In the genomic region with DNA sequence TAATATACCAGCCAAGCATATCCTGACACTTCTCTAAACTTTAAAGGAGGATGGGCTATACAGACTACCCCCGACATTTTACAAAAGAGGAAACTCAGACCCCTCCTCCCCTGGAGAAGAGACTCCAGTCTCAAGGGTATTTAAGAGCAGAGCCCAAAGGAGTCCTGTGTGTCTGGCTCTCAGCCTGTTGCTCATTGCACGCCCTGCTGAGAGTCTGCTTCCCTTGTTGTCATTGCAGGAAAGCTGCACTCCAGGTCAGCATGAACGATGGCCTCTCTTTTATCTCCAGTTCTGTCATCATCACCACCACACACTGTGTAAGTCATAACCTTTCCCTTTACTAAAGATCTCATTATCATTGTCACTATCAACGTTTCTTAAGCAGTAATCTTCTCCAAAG, we compare ENCODE assay signal across 25 cellular contexts.
"Had no signal": no experiment of that assay in that cellular context is flagged by ENCODE, and none has a peak within 500 bp of the region (broad histone marks: within the 10 kb centered on the region; RNA-seq: fewer than 3 reads in every experiment).

No MANE protein-coding gene starts in this region.

- DNase-seq: activated CD4-positive, alpha-beta memory T cell treated with anti-CD3 and anti-CD28 coated beads, Interleukin-2, amount 10 ng/mL, durations not matched to agents 7 days and 5 days; activated CD4-positive, alpha-beta T cell treated with anti-CD3 and anti-CD28 coated beads for 1 hour; activated CD4-positive, alpha-beta T cell treated with anti-CD3 and anti-CD28 coated beads for 4 hours; activated CD4-positive, alpha-beta T cell treated with anti-CD3 and anti-CD28 coated beads, Interleukin-2, amount 10 ng/mL, durations not matched to agents 7 days and 5 days; activated CD4-positive, alpha-beta T cell treated with anti-CD3 and anti-CD28 coated beads, Interleukin-2, amount 50 U/mL, for 4 hours; activated CD8-positive, alpha-beta memory T cell treated with anti-CD3 and anti-CD28 coated beads, Interleukin-2, amount 50 U/mL, for 48 hours; activated gamma-delta T cell; activated naive CD4-positive, alpha-beta T cell; activated naive CD4-positive, alpha-beta T cell treated with anti-CD3 and anti-CD28 coated beads, Interleukin-2, amount 10 ng/mL, durations not matched to agents 7 days and 5 days; activated naive CD8-positive, alpha-beta T cell treated with anti-CD3 and anti-CD28 coated beads, Interleukin-2, amount 10 ng/mL, durations not matched to agents 7 days and 5 days; activated T-cell treated with anti-CD3 and anti-CD28 coated beads for 4 hours; activated T-cell treated with anti-CD3 and anti-CD28 coated beads, Interleukin-2, amount 50 U/mL, for 24 hours; activated T-cell treated with anti-CD3 and anti-CD28 coated beads, Interleukin-2, amount 50 U/mL, for 72 hours; caudate nucleus; cortex of kidney; dermis blood vessel endothelial cell; effector CD4-positive, alpha-beta T cell; effector memory CD8-positive, alpha-beta T cell; foreskin fibroblast; head of caudate nucleus; T-helper 2 cell had no signal

- H3K27me3 Mint-ChIP-seq: brain had no signal

- H3K4me1 Mint-ChIP-seq: activated naive CD4-positive, alpha-beta T cell treated with anti-CD3 and anti-CD28 coated beads, Interleukin-2, amount 10 ng/mL, durations not matched to agents 7 days and 5 days; brain had no signal

- H3K4me3 Mint-ChIP-seq: activated CD4-positive, alpha-beta memory T cell treated with anti-CD3 and anti-CD28 coated beads, Interleukin-2, amount 10 ng/mL, durations not matched to agents 7 days and 5 days; activated CD4-positive, alpha-beta T cell treated with anti-CD3 and anti-CD28 coated beads, Interleukin-2, amount 10 ng/mL, durations not matched to agents 7 days and 5 days; activated naive CD4-positive, alpha-beta T cell treated with anti-CD3 and anti-CD28 coated beads, Interleukin-2, amount 10 ng/mL, durations not matched to agents 7 days and 5 days; activated naive CD8-positive, alpha-beta T cell treated with anti-CD3 and anti-CD28 coated beads, Interleukin-2, amount 10 ng/mL, durations not matched to agents 7 days and 5 days; activated T-cell treated with anti-CD3 and anti-CD28 coated beads, Interleukin-2, amount 50 U/mL, for 24 hours; activated T-cell treated with anti-CD3 and anti-CD28 coated beads, Interleukin-2, amount 50 U/mL, for 72 hours; brain; effector memory CD8-positive, alpha-beta T cell had no signal

- H3K27ac ChIP-seq: epithelial cell of prostate had no signal

- H3K9me3 ChIP-seq: ascending aorta had no signal

- H3K36me3 Mint-ChIP-seq: activated naive CD4-positive, alpha-beta T cell treated with anti-CD3 and anti-CD28 coated beads, Interleukin-2, amount 10 ng/mL, durations not matched to agents 7 days and 5 days; activated naive CD4-positive, alpha-beta T cell treated with anti-CD3 and anti-CD28 coated beads, Interleukin-2, amount 50 U/mL, for 72 hours; activated naive CD8-positive, alpha-beta T cell treated with anti-CD3 and anti-CD28 coated beads, Interleukin-2, amount 10 ng/mL, durations not matched to agents 7 days and 5 days had no signal

- H3K27me3 ChIP-seq: ascending aorta had no signal

- H3K4me3 ChIP-seq: ascending aorta had no signal

- ATAC-seq: activated naive CD4-positive, alpha-beta T cell treated with anti-CD3 and anti-CD28 coated beads, Interleukin-2, amount 50 U/mL, for 72 hours; activated T-cell treated with anti-CD3 and anti-CD28 coated beads, Interleukin-2, amount 50 U/mL, for 72 hours; effector memory CD8-positive, alpha-beta T cell had no signal

- H3K9me3 Mint-ChIP-seq: activated CD4-positive, alpha-beta memory T cell treated with anti-CD3 and anti-CD28 coated beads, Interleukin-2, amount 10 ng/mL, durations not matched to agents 7 days and 5 days; activated CD4-positive, alpha-beta T cell treated with anti-CD3 and anti-CD28 coated beads, Interleukin-2, amount 10 ng/mL, durations not matched to agents 7 days and 5 days; activated naive CD4-positive, alpha-beta T cell treated with anti-CD3 and anti-CD28 coated beads, Interleukin-2, amount 10 ng/mL, durations not matched to agents 7 days and 5 days; activated naive CD4-positive, alpha-beta T cell treated with anti-CD3 and anti-CD28 coated beads, Interleukin-2, amount 50 U/mL, for 72 hours; activated naive CD8-positive, alpha-beta T cell treated with anti-CD3 and anti-CD28 coated beads, Interleukin-2, amount 10 ng/mL, durations not matched to agents 7 days and 5 days; activated T-cell treated with anti-CD3 and anti-CD28 coated beads, Interleukin-2, amount 50 U/mL, for 24 hours; activated T-cell treated with anti-CD3 and anti-CD28 coated beads, Interleukin-2, amount 50 U/mL, for 72 hours; brain; effector memory CD8-positive, alpha-beta T cell had no signal

- H3K27ac Mint-ChIP-seq: activated CD4-positive, alpha-beta memory T cell treated with anti-CD3 and anti-CD28 coated beads, Interleukin-2, amount 10 ng/mL, durations not matched to agents 7 days and 5 days; activated CD4-positive, alpha-beta T cell treated with anti-CD3 and anti-CD28 coated beads, Interleukin-2, amount 10 ng/mL, durations not matched to agents 7 days and 5 days; activated naive CD4-positive, alpha-beta T cell treated with anti-CD3 and anti-CD28 coated beads, Interleukin-2, amount 10 ng/mL, durations not matched to agents 7 days and 5 days; activated naive CD4-positive, alpha-beta T cell treated with anti-CD3 and anti-CD28 coated beads, Interleukin-2, amount 50 U/mL, for 72 hours; activated naive CD8-positive, alpha-beta T cell treated with anti-CD3 and anti-CD28 coated beads, Interleukin-2, amount 10 ng/mL, durations not matched to agents 7 days and 5 days; activated T-cell treated with anti-CD3 and anti-CD28 coated beads, Interleukin-2, amount 50 U/mL, for 24 hours; activated T-cell treated with anti-CD3 and anti-CD28 coated beads, Interleukin-2, amount 50 U/mL, for 72 hours; brain; effector memory CD8-positive, alpha-beta T cell had no signal
